Comparison of ENCODE assay signal across 2 cellular contexts in genomic region chr22:40712311-40712710, GRCh38.
TF ChIP-seq lines count a peak whose summit lies in the region.

No MANE protein-coding gene starts in this region.

TF ChIP-seq in SK-N-SH, 30 proteins besides CTCF, POLR2A, EP300 and RAD21 (continued from another document):
- TF ChIP-seq MXI1 (IDR thresholded peaks at IDR 0.05; ENCODE audit: low read depth, low read length) (no peak), GATA2 (CRISPR knock-in tag; IDR thresholded peaks at IDR 0.05) (no peak), USF2 (IDR thresholded peaks at IDR 0.05; ENCODE audit: borderline replicate concordance, low read depth, low read length) (no peak), TEAD4 (IDR thresholded peaks at IDR 0.05; ENCODE audit: borderline replicate concordance, insufficient read depth) (no peak)

TF ChIP-seq in SK-N-SH treated with all-trans-retinoic acid at 6 μM for 48 hours, 23 proteins besides CTCF, POLR2A, EP300 and RAD21 (continued from another document):
- no peak for TF ChIP-seq PATZ1 (CRISPR knock-in tag; IDR thresholded peaks at IDR 0.05; ENCODE audit: borderline replicate concordance)
- no peak for TF ChIP-seq GLIS3 (CRISPR knock-in tag; IDR thresholded peaks at IDR 0.05)
- no peak for TF ChIP-seq ZNF565 (CRISPR knock-in tag; conservative IDR thresholded peaks at IDR 0.05; ENCODE audit: low read depth)
- no peak for TF ChIP-seq TOX (CRISPR knock-in tag; IDR thresholded peaks at IDR 0.05; ENCODE audit: borderline replicate concordance)
- TF ChIP-seq RARB (CRISPR knock-in tag; IDR thresholded peaks at IDR 0.05), result no peak
- TF ChIP-seq ZNF8 (CRISPR knock-in tag; IDR thresholded peaks at IDR 0.05), result no peak
